ENCODE assay signal across 8 cellular contexts in the genomic region with DNA sequence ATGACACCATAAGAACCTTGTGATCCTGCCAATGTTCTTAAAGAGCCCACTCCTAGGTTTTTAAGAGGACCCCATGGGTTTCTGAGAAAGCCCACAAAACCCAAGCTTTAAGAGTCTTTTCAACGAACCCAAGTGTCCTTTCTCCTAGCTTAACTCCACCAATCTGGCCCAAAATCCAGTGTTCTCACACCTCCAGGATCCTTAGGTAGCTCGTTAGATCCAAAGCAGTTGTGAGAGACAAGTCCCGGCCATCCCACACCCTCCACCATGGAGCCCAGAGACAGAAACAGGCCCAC. TPM values are rescaled to one million over a fixed set of nuclear protein-coding genes. Genes with fewer than 3 reads are reported as not detected.
DNase-seq lines count a peak whose midpoint lies in the region; ATAC-seq and TF ChIP-seq lines count a peak whose summit lies in the region.

No MANE protein-coding gene starts in this region.

- peaks cover 0 to 4% of the 10 kb centered on the region in 2 donors for H3K27me3 Mint-ChIP-seq in CD4-positive, alpha-beta memory T cell

- peak overlapping the region; percentile 96 to 98 (median 98) for H3K27ac Mint-ChIP-seq in CD4-positive, alpha-beta memory T cell

- no peak for TF ChIP-seq POLR2A in ovary (IDR thresholded peaks at IDR 0.05)

- peaks cover 23 to 49% (median 35%) of the 10 kb centered on the region in 4 donors for H3K4me1 Mint-ChIP-seq in CD4-positive, alpha-beta memory T cell

- CTCF ChIA-PET in CD4-positive, alpha-beta memory T cell (lab: Charles Lee; ENCODE audit: partially characterized antibody) = interaction anchor here (0.7 to 4.8 kb wide), 11 partner anchors 13 to 147 kb away, joined by 3 to 69 read pairs (median 24); a partner anchor contains a TSS

- POLR2A ChIA-PET in CD4-positive, alpha-beta memory T cell (lab: Charles Lee; ENCODE audit: partially characterized antibody) = interaction anchor here (0.5 to 13.0 kb wide), 18 partner anchors 12 to 217 kb away, joined by 3 to 298 read pairs (median 11); a partner anchor contains a TSS

- H3K9me3 ChIP-seq in CD4-positive, alpha-beta memory T cell (ENCODE audit: control insufficient read depth in 1 of 2, low read length in 2 of 2) = no peaks in the 10 kb centered on the region
- H3K9me3 ChIP-seq in NT2/D1 (ENCODE audit: insufficient read depth, low read length) (no peaks in the 10 kb centered on the region), ovary (no peaks in the 10 kb centered on the region)
- H3K9me3 ChIP-seq in effector memory CD4-positive, alpha-beta T cell (ENCODE audit: control insufficient read depth, low read length) = no peaks in the 10 kb centered on the region

- H3K27ac ChIP-seq in CD4-positive, alpha-beta memory T cell (ENCODE audit: low read depth, low read length) = peak overlapping the region; percentile 83
- peak overlapping the region; percentile 77 for H3K27ac ChIP-seq in effector memory CD4-positive, alpha-beta T cell (ENCODE audit: insufficient read depth, low read length, poor library complexity, severe bottlenecking)
- H3K27ac ChIP-seq in ovary = peak overlapping the region; percentile 95 to 97

- H3K27me3 ChIP-seq in CD4-positive, alpha-beta memory T cell (ENCODE audit: insufficient read depth, low read length) = no peaks in the 10 kb centered on the region
- H3K27me3 ChIP-seq in NT2/D1 (ENCODE audit: insufficient read depth, insufficient read length) = no peaks in the 10 kb centered on the region
- no peaks in the 10 kb centered on the region for H3K27me3 ChIP-seq in effector memory CD4-positive, alpha-beta T cell (replicated peaks; ENCODE audit: control insufficient read depth, insufficient read depth, low read length, poor library complexity, severe bottlenecking)
- no peaks in the 10 kb centered on the region for H3K27me3 ChIP-seq in ovary

- intact Hi-C loops in CD4-positive, alpha-beta memory T cell (cut with micrococcal nuclease) = loop anchor here (1.0 kb wide), 4 partner anchors 14 to 42 kb away; a partner anchor contains a TSS
- intact Hi-C loops in ovary (cut with DNase I) = loop anchor here in 3 of 4 donors (5.0 to 10.0 kb wide), 3 partner anchors 147 to 270 kb away; a partner anchor contains a TSS

- H3K36me3 Mint-ChIP-seq in CD4-positive, alpha-beta memory T cell = peaks cover 30 to 67% of the 10 kb centered on the region in 2 donors

- DNase-seq in CD4-positive, alpha-beta memory T cell = no peak
- no peak for DNase-seq in NT2/D1 (ENCODE audit: low read depth, low spot score)
- no peak for DNase-seq in effector memory CD4-positive, alpha-beta T cell
- no peak for DNase-seq in ovary
- DNase-seq in NCI-H1694 treated with DMSO at 0.1 percent for 48 hours (lab: John Stamatoyannopoulos, UW) = no peak
- no peak for DNase-seq in NCI-H2107 treated with DMSO at 0.1 percent for 48 hours (lab: John Stamatoyannopoulos, UW; ENCODE audit: unreplicated experiment)

- ATAC-seq in HG02798 (IDR thresholded peaks at IDR 0.05; ENCODE audit: poor library complexity, unreplicated experiment) (no peak), HG03565 (IDR thresholded peaks at IDR 0.05; ENCODE audit: unreplicated experiment) (no peak)

- no peak for TF ChIP-seq EP300 in ovary (IDR thresholded peaks at IDR 0.05)

- H3K4me3 ChIP-seq in CD4-positive, alpha-beta memory T cell (ENCODE audit: low read length in 2 of 2) = peak overlapping the region; percentile 47 to 72
- H3K4me3 ChIP-seq in NT2/D1 (ENCODE audit: insufficient read length, low read depth) (peak overlapping the region; percentile 92), ovary (no peak overlapping the region)
- peak overlapping the region; percentile 79 for H3K4me3 ChIP-seq in effector memory CD4-positive, alpha-beta T cell (ENCODE audit: insufficient read depth, low read depth, low read length, poor library complexity, severe bottlenecking)

- peaks cover 52% of the 10 kb centered on the region for H3K36me3 ChIP-seq in CD4-positive, alpha-beta memory T cell (ENCODE audit: insufficient read depth, low read length)
- H3K36me3 ChIP-seq in NT2/D1 (ENCODE audit: insufficient read depth, insufficient read length, low read length) (peaks cover 81% of the 10 kb centered on the region), ovary (no peaks in the 10 kb centered on the region)
- peaks cover 52% of the 10 kb centered on the region for H3K36me3 ChIP-seq in effector memory CD4-positive, alpha-beta T cell (ENCODE audit: control insufficient read depth, insufficient read depth, low read length)

- H3K4me1 ChIP-seq in CD4-positive, alpha-beta memory T cell (ENCODE audit: insufficient read depth, low read length) = peaks cover 35% of the 10 kb centered on the region
- H3K4me1 ChIP-seq in NT2/D1 (ENCODE audit: insufficient read depth, insufficient read length) (peaks cover 20% of the 10 kb centered on the region), ovary (ENCODE audit: insufficient read depth) (peaks cover 7% of the 10 kb centered on the region)
- peaks cover 25% of the 10 kb centered on the region for H3K4me1 ChIP-seq in effector memory CD4-positive, alpha-beta T cell (ENCODE audit: control insufficient read depth, insufficient read depth, low read length, poor library complexity, severe bottlenecking)

- H3K4me3 Mint-ChIP-seq in CD4-positive, alpha-beta memory T cell = peak overlapping the region; percentile 89 to 99 (median 96)

- TF ChIP-seq CTCF in ovary (IDR thresholded peaks at IDR 0.05) = no peak

- H3K9me3 Mint-ChIP-seq in CD4-positive, alpha-beta memory T cell = peaks cover 0 to 4% (median 0%) of the 10 kb centered on the region in 8 donors

- peak overlapping the region; percentile 97 for H3K9ac ChIP-seq in NT2/D1 (ENCODE audit: insufficient read length, low read depth)

- 71 to 80% (median 79%) methylated on average over 3 of the region's 3 CpGs for WGBS in ovary, 3 donors

RNA-seq across cellular contexts. Expression of a gene that starts 1.7 kb away (rescaled TPM):
- total RNA-seq in CD4-positive, alpha-beta memory T cell = 100 to 1,000 TPM; 211 to 216 TPM
- polyA plus RNA-seq in CD4-positive, alpha-beta memory T cell = 10 to 100 TPM in 1 of 2 donors, 1 to 10 TPM in 1; 6.9 to 34.0 TPM
- 10 to 100 TPM; 21.3 to 83.1 (median 57.3) TPM for total RNA-seq in ovary
- polyA plus RNA-seq in ovary = 10 to 100 TPM; 20.9 to 29.6 TPM

RNA-seq across cellular contexts. Expression of a gene that starts 13.6 kb away (rescaled TPM):
- total RNA-seq in CD4-positive, alpha-beta memory T cell = 100 to 1,000 TPM; 112 to 113 TPM
- 10 to 100 TPM; 12.3 to 54.3 TPM for polyA plus RNA-seq in CD4-positive, alpha-beta memory T cell
- total RNA-seq in ovary = 10 to 100 TPM; 19.2 to 52.5 (median 37.9) TPM
- polyA plus RNA-seq in ovary = 10 to 100 TPM; 20.3 to 44.6 TPM

RNA-seq across cellular contexts. Expression of a gene that starts 18.6 kb away (rescaled TPM):
- 10 to 100 TPM; 21.6 to 21.9 TPM for total RNA-seq in CD4-positive, alpha-beta memory T cell
- 10 to 100 TPM; 36.3 to 47.3 TPM for polyA plus RNA-seq in CD4-positive, alpha-beta memory T cell
- 10 to 100 TPM; 59.3 to 83.7 (median 67.2) TPM for total RNA-seq in ovary
- polyA plus RNA-seq in ovary = 100 to 1,000 TPM in 1 of 2 donors, 10 to 100 TPM in 1; 83.6 to 121 TPM

RNA-seq across cellular contexts. Expression of a gene that starts 22.0 kb away (rescaled TPM):
- total RNA-seq in CD4-positive, alpha-beta memory T cell = 100 to 1,000 TPM in 1 of 2 experiments, 10 to 100 TPM in 1; 97.0 to 104 TPM
- 1 to 10 TPM; 1.8 to 5.7 TPM for polyA plus RNA-seq in CD4-positive, alpha-beta memory T cell
- 10 to 100 TPM; 14.1 to 73.0 (median 58.3) TPM for total RNA-seq in ovary
- 10 to 100 TPM; 11.2 to 22.0 TPM for polyA plus RNA-seq in ovary

RNA-seq across cellular contexts. Expression of a gene that starts 22.9 kb away (rescaled TPM):
- total RNA-seq in CD4-positive, alpha-beta memory T cell = 1 to 10 TPM; 7.4 to 9.8 TPM
- 1 to 10 TPM; 1.2 to 5.2 TPM for polyA plus RNA-seq in CD4-positive, alpha-beta memory T cell
- 10 to 100 TPM; 10.5 to 24.9 (median 14.9) TPM for total RNA-seq in ovary
- 10 to 100 TPM; 17.6 to 27.2 TPM for polyA plus RNA-seq in ovary
